Comparison of ENCODE assay signal across 35 cellular contexts in genomic region chr12:100900808-100901207, GRCh38.
DNase-seq lines count a peak whose midpoint lies in the region; ATAC-seq, FAIRE-seq and TF ChIP-seq lines count a peak whose summit lies in the region.
"Had no signal": no experiment of that assay in that cellular context is flagged by ENCODE, and none has a peak within 500 bp of the region (broad histone marks: within the 10 kb centered on the region; RNA-seq: fewer than 3 reads in every experiment).

No MANE protein-coding gene starts in this region.

- H3K27ac ChIP-seq in HepG2 (ENCODE audit: extremely low read length, insufficient read depth, low read length) (no peak overlapping the region), right lobe of liver (no peak overlapping the region), A549 (no peak overlapping the region), HEK293 (ENCODE audit: extremely low read depth, low read depth, low read length) (no peak overlapping the region), astrocyte (ENCODE audit: low read depth, low read length) (no peak overlapping the region)
- H3K27ac ChIP-seq: 22Rv1; BLaER1; BLaER1 treated with 17β-estradiol and CSF1 and Interleukin-3, amounts not matched to agents 10 nM and 100 nM; C4-2B had no signal

- H3K27me3 Mint-ChIP-seq in astrocyte (ENCODE audit: low read depth, unreplicated experiment): no peaks in the 10 kb centered on the region
- H3K27me3 Mint-ChIP-seq in glutamatergic neuron (ENCODE audit: unreplicated experiment): no peaks in the 10 kb centered on the region
- H3K27me3 Mint-ChIP-seq: B cell; CD4-positive, alpha-beta memory T cell; CD4-positive, alpha-beta T cell; CD4-positive, CD25-positive, alpha-beta regulatory T cell had no signal

- H3K36me3 Mint-ChIP-seq in astrocyte (ENCODE audit: low read depth, unreplicated experiment) (peaks cover 10% of the 10 kb centered on the region), glutamatergic neuron (ENCODE audit: unreplicated experiment) (peaks cover 9% of the 10 kb centered on the region)
- H3K36me3 Mint-ChIP-seq: CD14-positive monocyte; CD4-positive, alpha-beta memory T cell; CD4-positive, CD25-positive, alpha-beta regulatory T cell; CD8-positive, alpha-beta memory T cell; CD8-positive, alpha-beta T cell had no signal

- no peaks in the 10 kb centered on the region for H3K36me3 ChIP-seq in HepG2 (replicated peaks in 1 of 2; ENCODE audit: control insufficient read depth in 1 of 2, insufficient read depth in 2 of 2, low read length in 2 of 2)
- no peaks in the 10 kb centered on the region for H3K36me3 ChIP-seq in right lobe of liver
- H3K36me3 ChIP-seq in HEK293 (ENCODE audit: control insufficient read depth in 2 of 2, insufficient read depth in 1 of 2, low read length in 2 of 2): no peaks in the 10 kb centered on the region
- no peaks in the 10 kb centered on the region for H3K36me3 ChIP-seq in astrocyte (ENCODE audit: insufficient read depth, low read length)
- H3K36me3 ChIP-seq: BE2C; BLaER1; BLaER1 treated with 17β-estradiol and CSF1 and Interleukin-3, amounts not matched to agents 10 nM and 100 nM had no signal

- H3K4me3 Mint-ChIP-seq in astrocyte (ENCODE audit: unreplicated experiment) (no peak overlapping the region), glutamatergic neuron (ENCODE audit: unreplicated experiment) (no peak overlapping the region)
- H3K4me3 Mint-ChIP-seq: B cell; CD14-positive monocyte; CD4-positive, alpha-beta memory T cell; CD4-positive, alpha-beta T cell; CD4-positive, CD25-positive, alpha-beta regulatory T cell; CD8-positive, alpha-beta memory T cell; CD8-positive, alpha-beta T cell had no signal

- H3K4me2 ChIP-seq in HepG2 (ENCODE audit: low read depth, low read length): no peak overlapping the region
- H3K4me2 ChIP-seq in A549: no peak overlapping the region
- no peak overlapping the region for H3K4me2 ChIP-seq in astrocyte (ENCODE audit: low read length)
- H3K4me2 ChIP-seq: BLaER1; BLaER1 treated with 17β-estradiol and CSF1 and Interleukin-3, amounts not matched to agents 10 nM and 100 nM had no signal

- in situ Hi-C loops in HepG2 (cut with HindIII; ENCODE audit: extremely low pct_ligation_motif_present, low pct_unique_long_range_greater_than_20kb): no loop called here

- H3K4me3 ChIP-seq in HepG2 (replicated peaks in 1 of 3; ENCODE audit: insufficient read depth in 1 of 3, low read depth in 2 of 3, low read length in 3 of 3) (no peak overlapping the region), right lobe of liver (no peak overlapping the region), A549 (no peak overlapping the region), HEK293 (ENCODE audit: low read depth, low read length) (no peak overlapping the region), astrocyte (ENCODE audit: insufficient read depth, low read depth, low read length) (no peak overlapping the region)
- H3K4me3 ChIP-seq: BLaER1; BLaER1 treated with 17β-estradiol and CSF1 and Interleukin-3, amounts not matched to agents 10 nM and 100 nM had no signal

- ATAC-seq in HepG2 (no peak), right lobe of liver (no peak), A549 (no peak), esophagus mucosa (no peak)
- ATAC-seq: CD8-positive, alpha-beta T cell had no signal

- H3K27me3 ChIP-seq in HepG2 (ENCODE audit: control insufficient read depth in 1 of 2, insufficient read depth in 2 of 2, low read length in 2 of 2) (no peaks in the 10 kb centered on the region), right lobe of liver (no peaks in the 10 kb centered on the region), astrocyte (ENCODE audit: insufficient read depth, low read length) (no peaks in the 10 kb centered on the region)
- H3K27me3 ChIP-seq: BE2C; BLaER1; BLaER1 treated with 17β-estradiol and CSF1 and Interleukin-3, amounts not matched to agents 10 nM and 100 nM had no signal

- no peak for DNase-seq in HepG2 (ENCODE audit: low spot score)
- no peak for DNase-seq in right lobe of liver
- DNase-seq in A549 (ENCODE audit: low read depth in 1 of 2, low spot score in 1 of 2): no peak
- no peak for DNase-seq in astrocyte (ENCODE audit: low read depth)
- DNase-seq in glutamatergic neuron: no peak
- no peak for DNase-seq in ecto neural progenitor cell (ENCODE audit: low spot score)
- DNase-seq: 8988T; ACHN; AML-193; BE2C; C1 segment of cervical spinal cord; Caco-2; Calu3; CD4-positive, alpha-beta memory T cell; CD4-positive, alpha-beta T cell; CD4-positive, CD25-positive, alpha-beta regulatory T cell; CD8-positive, alpha-beta memory T cell; CD8-positive, alpha-beta T cell; COR-L47; DMS 273 treated with DMSO at 0.1 percent for 48 hours; DMS153; DMS53; DMS79; DMS79 treated with DMSO at 0.1 percent for 48 hours; DND-41 had no signal

- H3K9ac ChIP-seq in HepG2 (ENCODE audit: insufficient read depth, low read depth, low read length) (no peak overlapping the region), astrocyte (ENCODE audit: low read length) (no peak overlapping the region)
- H3K9ac ChIP-seq: BLaER1; BLaER1 treated with 17β-estradiol and CSF1 and Interleukin-3, amounts not matched to agents 10 nM and 100 nM had no signal

- 8% methylated on average over 2 of the region's 2 CpGs for WGBS in HepG2 (ENCODE audit: low lambda C conversion rate)
- 65% methylated on average over 2 of the region's 2 CpGs for WGBS in right lobe of liver (ENCODE audit: insufficient coverage, low coverage, low lambda C conversion rate, missing lambda C conversion rate)
- WGBS in A549 (ENCODE audit: missing lambda C conversion rate): 22% methylated on average over 2 of the region's 2 CpGs

- TF ChIP-seq RAD21 in HepG2 (CRISPR knock-in tag; IDR thresholded peaks at IDR 0.05): no peak
- no peak for TF ChIP-seq RAD21 in A549 (conservative IDR thresholded peaks at IDR 0.05 in 1 of 2, IDR thresholded peaks at IDR 0.05 in 1 of 2)

- CTCF ChIA-PET in HepG2 (lab: Yijun Ruan, JAX; ENCODE audit: low intra/inter-chr PET ratio, low total read pairs) (no interaction called here), A549 (lab: Yijun Ruan, JAX) (no interaction called here), HEK293 (lab: Yijun Ruan, JAX) (no interaction called here)

- H3K9me3 Mint-ChIP-seq in astrocyte (ENCODE audit: unreplicated experiment) (peaks cover 6% of the 10 kb centered on the region), glutamatergic neuron (ENCODE audit: unreplicated experiment) (no peaks in the 10 kb centered on the region)

- H2AFZ ChIP-seq in HepG2 (ENCODE audit: low read length): no peak overlapping the region
- H2AFZ ChIP-seq in astrocyte (ENCODE audit: low read depth, low read length): no peak overlapping the region

- H4K20me1 ChIP-seq in HepG2 (ENCODE audit: insufficient read depth, low read length) (no peaks in the 10 kb centered on the region), astrocyte (ENCODE audit: insufficient read depth, low read length) (no peaks in the 10 kb centered on the region)
- H4K20me1 ChIP-seq: BLaER1; BLaER1 treated with 17β-estradiol and CSF1 and Interleukin-3, amounts not matched to agents 10 nM and 100 nM had no signal

- TF ChIP-seq POLR2A in HepG2 (IDR thresholded peaks at IDR 0.05; ENCODE audit: insufficient read depth in 1 of 2, low read depth in 2 of 2, low read length in 2 of 2) (no peak), right lobe of liver (IDR thresholded peaks at IDR 0.05) (no peak), A549 (IDR thresholded peaks at IDR 0.05; ENCODE audit: low read length) (no peak)

- H3K79me2 ChIP-seq in HepG2 (ENCODE audit: insufficient read depth, low read length): no peaks in the 10 kb centered on the region
- H3K79me2 ChIP-seq in astrocyte (ENCODE audit: insufficient read depth, low read length): no peaks in the 10 kb centered on the region

- no TSS peak for BruUV-seq in HepG2 (replicated peaks; lab: Mats Ljungman, UMichigan)

- H3K9me3 ChIP-seq in HepG2 (ENCODE audit: low read length): no peaks in the 10 kb centered on the region
- no peaks in the 10 kb centered on the region for H3K9me3 ChIP-seq in right lobe of liver
- no peaks in the 10 kb centered on the region for H3K9me3 ChIP-seq in A549
- H3K9me3 ChIP-seq in HEK293 (ENCODE audit: control insufficient read depth, insufficient read depth, low read depth, low read length): no peaks in the 10 kb centered on the region
- no peaks in the 10 kb centered on the region for H3K9me3 ChIP-seq in astrocyte (ENCODE audit: insufficient read depth, low read depth, low read length)
- H3K9me3 ChIP-seq: BLaER1; BLaER1 treated with 17β-estradiol and CSF1 and Interleukin-3, amounts not matched to agents 10 nM and 100 nM had no signal

- TF ChIP-seq CTCF in HepG2 (CRISPR knock-in tag; IDR thresholded peaks at IDR 0.05): no peak
- TF ChIP-seq CTCF in right lobe of liver (IDR thresholded peaks at IDR 0.05): no peak
- TF ChIP-seq CTCF in A549 (IDR thresholded peaks at IDR 0.05): no peak
- TF ChIP-seq CTCF in HEK293 (tag by site-specific recombination; IDR thresholded peaks at IDR 0.05): no peak
- TF ChIP-seq CTCF in astrocyte (IDR thresholded peaks at IDR 0.05; ENCODE audit: insufficient read depth, low read depth, low read length): no peak
- no peak for TF ChIP-seq CTCF in glutamatergic neuron (IDR thresholded peaks at IDR 0.05; ENCODE audit: partially characterized antibody, unreplicated experiment)

- no peaks in the 10 kb centered on the region for H3K4me1 ChIP-seq in HepG2 (ENCODE audit: insufficient read depth, low read length)
- H3K4me1 ChIP-seq in right lobe of liver: no peaks in the 10 kb centered on the region
- H3K4me1 ChIP-seq in A549: no peaks in the 10 kb centered on the region
- H3K4me1 ChIP-seq in HEK293 (ENCODE audit: control insufficient read depth, insufficient read depth, low read length): no peaks in the 10 kb centered on the region
- H3K4me1 ChIP-seq in astrocyte (ENCODE audit: insufficient read depth, low read length): no peaks in the 10 kb centered on the region
- H3K4me1 ChIP-seq: BE2C; BLaER1 treated with 17β-estradiol and CSF1 and Interleukin-3, amounts not matched to agents 10 nM and 100 nM; Caco-2 had no signal

- TF ChIP-seq EP300 in HepG2 (IDR thresholded peaks at IDR 0.05; ENCODE audit: low read depth in 2 of 2, low read length in 2 of 2): no peak
- TF ChIP-seq EP300 in HepG2 (CRISPR knock-in tag; IDR thresholded peaks at IDR 0.05; ENCODE audit: borderline replicate concordance): no peak
- no peak for TF ChIP-seq EP300 in A549 (IDR thresholded peaks at IDR 0.05)

- peaks cover 5% of the 10 kb centered on the region for H3K4me1 Mint-ChIP-seq in astrocyte (ENCODE audit: low read depth, unreplicated experiment)
- H3K4me1 Mint-ChIP-seq in glutamatergic neuron (ENCODE audit: low read depth, unreplicated experiment): no peaks in the 10 kb centered on the region
- H3K4me1 Mint-ChIP-seq: B cell; CD14-positive monocyte; CD4-positive, alpha-beta memory T cell; CD4-positive, CD25-positive, alpha-beta regulatory T cell; CD8-positive, alpha-beta memory T cell had no signal

- FAIRE-seq in HepG2 (lab: Jason Lieb, UNC): no peak
- peak; percentile 54 for FAIRE-seq in A549 (lab: Jason Lieb, UNC)
- FAIRE-seq in astrocyte (lab: Jason Lieb, UNC): no peak
- FAIRE-seq: A204.1, D721Med had no signal

- H3K27ac Mint-ChIP-seq in astrocyte (ENCODE audit: unreplicated experiment) (peak overlapping the region; percentile 93), glutamatergic neuron (ENCODE audit: unreplicated experiment) (no peak overlapping the region)
- H3K27ac Mint-ChIP-seq: B cell; CD14-positive monocyte; CD4-positive, alpha-beta memory T cell; CD4-positive, alpha-beta T cell; CD4-positive, CD25-positive, alpha-beta regulatory T cell; CD8-positive, alpha-beta memory T cell; CD8-positive, alpha-beta T cell had no signal

- POLR2A ChIA-PET in HepG2 (lab: Yijun Ruan, JAX): no interaction called here
- POLR2A ChIA-PET in A549 (lab: Yijun Ruan, JAX): no interaction called here
- POLR2A ChIA-PET in HEK293 (lab: Yijun Ruan, JAX): no interaction called here

- intact Hi-C loops in HepG2 (cut with micrococcal nuclease; ENCODE audit: unreplicated experiment) (no loop called here), right lobe of liver (cut with DNase I) (no loop called here)

Comparison
In these comparisons a context has a peak if more than half of its experiments do, and no peak if none do; other contexts are left out.
1. Of the 63 proteins assayed by ChIP-seq in both HepG2 and HEK293: peak only in HepG2: none; only in HEK293: ATF2; in both: none; in neither: 62.